In genomic region chr11:125062196-125062930, GRCh38 we compare ENCODE assay signal across 8 cellular contexts. TPM values are rescaled to one million over a fixed set of nuclear protein-coding genes. Genes with fewer than 3 reads are reported as not detected.
DNase-seq lines count a peak whose midpoint lies in the region; ATAC-seq and TF ChIP-seq lines count a peak whose summit lies in the region.

No MANE protein-coding gene starts in this region.

- TF ChIP-seq CTCF in OCI-LY3 (IDR thresholded peaks at IDR 0.05; ENCODE audit: low read depth, low read length), result no peak
- no peak for TF ChIP-seq CTCF in fibroblast of lung (conservative IDR thresholded peaks at IDR 0.05 in 1 of 2, IDR thresholded peaks at IDR 0.05 in 1 of 2; ENCODE audit: low read depth in 1 of 2, low read length in 2 of 2)
- TF ChIP-seq CTCF in ovary (IDR thresholded peaks at IDR 0.05), result no peak

- 36 to 43% (median 42%) methylated on average over 19 of the region's 19 CpGs for WGBS in ovary, 3 donors

- no peak for TF ChIP-seq EP300 in ovary (IDR thresholded peaks at IDR 0.05)

- no peak for TF ChIP-seq POLR2A in ovary (IDR thresholded peaks at IDR 0.05)

- ATAC-seq in GM19025 (IDR thresholded peaks at IDR 0.05; ENCODE audit: low read depth, unreplicated experiment), result peak; percentile 1

- peak overlapping the region; percentile 43; the same call in 1 of the 2 replicates for H3K27ac ChIP-seq in OCI-LY3 (ENCODE audit: low read length)
- peak overlapping the region; percentile 61 for H3K27ac ChIP-seq in fibroblast of lung (ENCODE audit: insufficient read depth, low read length)
- H3K27ac ChIP-seq in ovary, result no peak overlapping the region

- H3K4me1 ChIP-seq in OCI-LY3 (ENCODE audit: low read length) (peaks cover 11% of the 10 kb centered on the region), fibroblast of lung (ENCODE audit: control insufficient read depth, extremely low read depth, insufficient read depth, low read length) (no peaks in the 10 kb centered on the region), ovary (ENCODE audit: insufficient read depth) (peaks cover 5% of the 10 kb centered on the region)

- H3K9ac ChIP-seq in OCI-LY3 (ENCODE audit: low read length) (peak overlapping the region; percentile 90), fibroblast of lung (ENCODE audit: insufficient read depth, low read length) (peak overlapping the region; percentile 72)

- no peaks in the 10 kb centered on the region for H3K9me3 ChIP-seq in OCI-LY3 (ENCODE audit: insufficient read depth, low read length)
- no peaks in the 10 kb centered on the region for H3K9me3 ChIP-seq in fibroblast of lung (ENCODE audit: control insufficient read depth, insufficient read depth, low read depth, low read length)
- no peaks in the 10 kb centered on the region for H3K9me3 ChIP-seq in ovary

- peaks cover 3% of the 10 kb centered on the region; the same call in 1 of the 2 replicates for H3K27me3 ChIP-seq in OCI-LY3 (ENCODE audit: low read depth, low read length)
- H3K27me3 ChIP-seq in fibroblast of lung (ENCODE audit: control insufficient read depth, insufficient read depth, low read length), result no peaks in the 10 kb centered on the region
- H3K27me3 ChIP-seq in ovary, result no peaks in the 10 kb centered on the region

- H4K20me1 ChIP-seq in OCI-LY3 (ENCODE audit: insufficient read depth, low read length) (no peaks in the 10 kb centered on the region), fibroblast of lung (ENCODE audit: control insufficient read depth, extremely low read depth, insufficient read depth, low read length) (no peaks in the 10 kb centered on the region)

- H3K36me3 ChIP-seq in OCI-LY3 (replicated peaks; ENCODE audit: low read depth, low read length) (peaks cover 3% of the 10 kb centered on the region), fibroblast of lung (ENCODE audit: control insufficient read depth, insufficient read depth, low read length) (no peaks in the 10 kb centered on the region), ovary (no peaks in the 10 kb centered on the region)

- DNase-seq in fibroblast of lung (ENCODE audit: low read depth in 2 of 2) (no peak), ovary (no peak), NCI-H1092 treated with DMSO at 0.1 percent for 48 hours (lab: John Stamatoyannopoulos, UW) (no peak), NCI-H1694 treated with DMSO at 0.1 percent for 48 hours (lab: John Stamatoyannopoulos, UW) (no peak), anterior cingulate cortex (lab: John Stamatoyannopoulos, UW) (no peak), HT-29 (ENCODE audit: low spot score) (no peak)

- intact Hi-C loops in ovary (cut with DNase I), result no loop called here

- H3K4me2 ChIP-seq in OCI-LY3 (ENCODE audit: low read length) (peak overlapping the region; percentile 80), fibroblast of lung (ENCODE audit: extremely low read depth, insufficient read depth, low read length) (peak overlapping the region; percentile 85)

- peaks cover 12% of the 10 kb centered on the region for H3K79me2 ChIP-seq in OCI-LY3 (ENCODE audit: low read length)
- no peaks in the 10 kb centered on the region for H3K79me2 ChIP-seq in fibroblast of lung (ENCODE audit: control insufficient read depth, insufficient read depth, low read length)

- no peak overlapping the region; the same call in 1 of the 2 replicates for H2AFZ ChIP-seq in OCI-LY3 (ENCODE audit: low read depth, low read length)
- H2AFZ ChIP-seq in fibroblast of lung (ENCODE audit: low read length), result peak overlapping the region; percentile 97

- peak overlapping the region; percentile 85 for H3K4me3 ChIP-seq in OCI-LY3 (ENCODE audit: low read length)
- peak overlapping the region; percentile 69 to 80 (median 72) for H3K4me3 ChIP-seq in fibroblast of lung (replicated peaks in 1 of 4; ENCODE audit: control extremely low read depth in 1 of 4, insufficient read depth in 1 of 4, low read depth in 3 of 4, low read length in 4 of 4)
- H3K4me3 ChIP-seq in ovary, result peak overlapping the region; percentile 59

RNA-seq across cellular contexts. Expression of gene SLC37A2, which starts 0.7 kb away (rescaled TPM):
- total RNA-seq in fibroblast of lung (0.26 and 0.83 TPM in 2 replicates), ovary (1 to 10 TPM; 1.3 to 6.6 (median 2.2) TPM)
- polyA plus RNA-seq in fibroblast of lung (0.36 and 2.2 TPM in 2 replicates), ovary (1 to 10 TPM in 1 of 2 donors, under 1 TPM in 1; 0.93 to 7.9 TPM)
- 0.41 and 2.6 TPM in 2 replicates for polyA plus RNA-seq in fibroblast of lung (2012)
- 5.9 TPM in 1 of 2 replicates, not detected in the other for polyA minus RNA-seq in fibroblast of lung (ENCODE audit: low replicate concordance)
- 0.23 and 0.55 TPM in 2 replicates for total RNA-seq in HT-29 (2014; rRNA removed; shearing (Covaris generic))

RNA-seq across cellular contexts. Expression of gene TMEM218, which starts 49.1 kb away (rescaled TPM):
- total RNA-seq in fibroblast of lung (28.0 and 31.9 TPM in 2 replicates), ovary (10 to 100 TPM; 13.0 to 20.6 (median 16.7) TPM)
- polyA plus RNA-seq in fibroblast of lung (33.9 and 34.8 TPM in 2 replicates), ovary (10 to 100 TPM; 31.8 to 37.3 TPM)
- 19.1 and 19.3 TPM in 2 replicates for polyA plus RNA-seq in fibroblast of lung (2012)
- polyA minus RNA-seq in fibroblast of lung (ENCODE audit: low replicate concordance), result 14.9 and 15.6 TPM in 2 replicates
- total RNA-seq in HT-29 (2014; rRNA removed; shearing (Covaris generic)), result 20.9 and 26.1 TPM in 2 replicates

Comparison
In these comparisons a context has a peak if more than half of its experiments do, and no peak if none do; other contexts are left out.
1. H3K27ac ChIP-seq: peak in OCI-LY3 (single experiment) and fibroblast of lung (single experiment); none in ovary (0 of 2).
2. Peak in every context shown above with its lines, with median percentiles within 50 percentile points of each other: H3K4me3 ChIP-seq.